In genomic region chr3:57073628-57074027, GRCh38 we compare ENCODE assay signal across 42 cellular contexts. TPM values are rescaled to one million over a fixed set of nuclear protein-coding genes. Genes with fewer than 3 reads are reported as not detected.
"Had no signal": no experiment of that assay in that cellular context is flagged by ENCODE, and none has a peak within 500 bp of the region (broad histone marks: within the 10 kb centered on the region; RNA-seq: fewer than 3 reads in every experiment).

No MANE protein-coding gene starts in this region.

- H3K36me3 ChIP-seq: adrenal gland, ascending aorta, brain microvascular endothelial cell, breast epithelium, cardiac muscle cell had no signal

- H3K4me3 ChIP-seq: adrenal gland, ascending aorta, body of pancreas, breast epithelium, cardiac muscle cell had no signal

- H3K4me1 ChIP-seq: breast epithelium had no signal

- DNase-seq: activated effector memory CD4-positive, alpha-beta T cell treated with anti-CD3 and anti-CD28 coated beads, Interleukin-2, amount 50 U/mL, for 16 hours; activated effector memory CD4-positive, alpha-beta T cell treated with Interleukin-2 at 50 U/mL for 16 hours; activated gamma-delta T cell; activated gamma-delta T cell treated with Interleukin-2 at 50 U/mL for 16 hours; activated naive CD4-positive, alpha-beta T cell; activated naive CD4-positive, alpha-beta T cell treated with anti-CD3 and anti-CD28 coated beads for 36 hours; activated naive CD4-positive, alpha-beta T cell treated with anti-CD3 and anti-CD28 coated beads, Interleukin-2, amount 10 ng/mL, durations not matched to agents 7 days and 5 days; activated naive CD4-positive, alpha-beta T cell treated with anti-CD3 and anti-CD28 coated beads, Interleukin-2, amount 50 U/mL, for 16 hours; activated naive CD4-positive, alpha-beta T cell treated with Interleukin-2 at 50 U/mL for 16 hours; activated naive CD8-positive, alpha-beta T cell treated with anti-CD3 and anti-CD28 coated beads for 36 hours; activated naive CD8-positive, alpha-beta T cell treated with anti-CD3 and anti-CD28 coated beads, Interleukin-2, amount 10 ng/mL, durations not matched to agents 7 days and 5 days; activated naive CD8-positive, alpha-beta T cell treated with anti-CD3 and anti-CD28 coated beads, Interleukin-2, amount 50 U/mL, for 24 hours; activated T-cell treated with anti-CD3 and anti-CD28 coated beads, Interleukin-2, amount 50 U/mL, for 4 hours; activated T-cell treated with anti-CD3 and anti-CD28 coated beads, Interleukin-2, amount 50 U/mL, for 48 hours; activated T-cell treated with anti-CD3 and anti-CD28 coated beads, Interleukin-2, amount 50 U/mL, for 72 hours; adrenal gland; amniotic stem cell; amygdala; anterior cingulate cortex; aorta; body of pancreas; brain microvascular endothelial cell; caudate nucleus; central memory CD4-positive, alpha-beta T cell; cerebellar nuclear complex had no signal

- ATAC-seq: activated naive CD4-positive, alpha-beta T cell treated with anti-CD3 and anti-CD28 coated beads, Interleukin-2, amount 50 U/mL, for 72 hours; activated naive CD8-positive, alpha-beta T cell treated with anti-CD3 and anti-CD28 coated beads, Interleukin-2, amount 50 U/mL, for 24 hours; activated T-cell treated with anti-CD3 and anti-CD28 coated beads, Interleukin-2, amount 50 U/mL, for 4 hours; activated T-cell treated with anti-CD3 and anti-CD28 coated beads, Interleukin-2, amount 50 U/mL, for 72 hours; activated T-helper 17 cell treated with anti-CD3 and anti-CD28 coated beads, Interleukin-2, amount 50 U/mL, for 72 hours; body of pancreas had no signal

- H3K27ac ChIP-seq: adrenal gland, ascending aorta, body of pancreas, brain microvascular endothelial cell, breast epithelium, cardiac muscle cell had no signal

- H3K4me1 Mint-ChIP-seq: activated naive CD4-positive, alpha-beta T cell treated with anti-CD3 and anti-CD28 coated beads, Interleukin-2, amount 50 U/mL, for 24 hours; activated T-helper 17 cell treated with anti-CD3 and anti-CD28 coated beads, Interleukin-2, amount 50 U/mL, for 72 hours; central memory CD8-positive, alpha-beta T cell had no signal

- H3K9me3 Mint-ChIP-seq: activated naive CD4-positive, alpha-beta T cell treated with anti-CD3 and anti-CD28 coated beads, Interleukin-2, amount 10 ng/mL, durations not matched to agents 7 days and 5 days; activated naive CD4-positive, alpha-beta T cell treated with anti-CD3 and anti-CD28 coated beads, Interleukin-2, amount 50 U/mL, for 24 hours; activated naive CD4-positive, alpha-beta T cell treated with anti-CD3 and anti-CD28 coated beads, Interleukin-2, amount 50 U/mL, for 72 hours; activated naive CD8-positive, alpha-beta T cell treated with anti-CD3 and anti-CD28 coated beads for 36 hours; activated naive CD8-positive, alpha-beta T cell treated with anti-CD3 and anti-CD28 coated beads, Interleukin-2, amount 10 ng/mL, durations not matched to agents 7 days and 5 days; activated naive CD8-positive, alpha-beta T cell treated with anti-CD3 and anti-CD28 coated beads, Interleukin-2, amount 50 U/mL, for 24 hours; activated T-cell treated with anti-CD3 and anti-CD28 coated beads, Interleukin-2, amount 50 U/mL, for 4 hours; activated T-cell treated with anti-CD3 and anti-CD28 coated beads, Interleukin-2, amount 50 U/mL, for 72 hours; activated T-helper 1 cell treated with anti-CD3 and anti-CD28 coated beads, Interleukin-12 subunit alpha, Interleukin-12 subunit beta, Interleukin-2, Interleukin-4 antibody, amounts not matched to agents 30 ng/mL and 10 ng/mL and 1 ng/mL, durations not matched to agents 14 hours and 24 hours and 36 hours; activated T-helper 17 cell treated with anti-CD3 and anti-CD28 coated beads, Interleukin-2, amount 50 U/mL, for 72 hours; activated T-helper 2 cell treated with anti-CD3 and anti-CD28 coated beads, Interferon-gamma antibody, Interleukin-2, Interleukin-4, amounts not matched to agents 10 μg/mL and 5 μg/mL and 100 μg/mL, durations not matched to agents 14 hours and 24 hours and 36 hours; central memory CD8-positive, alpha-beta T cell had no signal

- H3K4me3 Mint-ChIP-seq: activated naive CD4-positive, alpha-beta T cell treated with anti-CD3 and anti-CD28 coated beads for 36 hours; activated naive CD4-positive, alpha-beta T cell treated with anti-CD3 and anti-CD28 coated beads, Interleukin-2, amount 10 ng/mL, durations not matched to agents 7 days and 5 days; activated naive CD4-positive, alpha-beta T cell treated with anti-CD3 and anti-CD28 coated beads, Interleukin-2, amount 50 U/mL, for 24 hours; activated naive CD8-positive, alpha-beta T cell; activated naive CD8-positive, alpha-beta T cell treated with anti-CD3 and anti-CD28 coated beads for 36 hours; activated naive CD8-positive, alpha-beta T cell treated with anti-CD3 and anti-CD28 coated beads, Interleukin-2, amount 10 ng/mL, durations not matched to agents 7 days and 5 days; activated naive CD8-positive, alpha-beta T cell treated with anti-CD3 and anti-CD28 coated beads, Interleukin-2, amount 50 U/mL, for 24 hours; activated T-cell treated with anti-CD3 and anti-CD28 coated beads, Interleukin-2, amount 50 U/mL, for 4 hours; activated T-cell treated with anti-CD3 and anti-CD28 coated beads, Interleukin-2, amount 50 U/mL, for 72 hours; activated T-helper 1 cell treated with anti-CD3 and anti-CD28 coated beads, Interleukin-12 subunit alpha, Interleukin-12 subunit beta, Interleukin-2, Interleukin-4 antibody, amounts not matched to agents 30 ng/mL and 10 ng/mL and 1 ng/mL, durations not matched to agents 14 hours and 24 hours and 36 hours; activated T-helper 17 cell treated with anti-CD3 and anti-CD28 coated beads, Interleukin-2, amount 50 U/mL, for 72 hours; brain; central memory CD8-positive, alpha-beta T cell had no signal

- H3K27me3 ChIP-seq: adrenal gland, ascending aorta, body of pancreas, brain microvascular endothelial cell, breast epithelium, cardiac muscle cell had no signal

- FAIRE-seq: astrocyte, colon had no signal

- H3K9me3 ChIP-seq: adrenal gland, ascending aorta, body of pancreas, breast epithelium had no signal

- H3K36me3 Mint-ChIP-seq: activated naive CD4-positive, alpha-beta T cell treated with anti-CD3 and anti-CD28 coated beads, Interleukin-2, amount 10 ng/mL, durations not matched to agents 7 days and 5 days; activated naive CD4-positive, alpha-beta T cell treated with anti-CD3 and anti-CD28 coated beads, Interleukin-2, amount 50 U/mL, for 24 hours; activated naive CD4-positive, alpha-beta T cell treated with anti-CD3 and anti-CD28 coated beads, Interleukin-2, amount 50 U/mL, for 72 hours; activated naive CD8-positive, alpha-beta T cell; activated naive CD8-positive, alpha-beta T cell treated with anti-CD3 and anti-CD28 coated beads for 36 hours; activated naive CD8-positive, alpha-beta T cell treated with anti-CD3 and anti-CD28 coated beads, Interleukin-2, amount 10 ng/mL, durations not matched to agents 7 days and 5 days had no signal

- H3K27ac Mint-ChIP-seq: activated naive CD4-positive, alpha-beta T cell treated with anti-CD3 and anti-CD28 coated beads for 36 hours; activated naive CD4-positive, alpha-beta T cell treated with anti-CD3 and anti-CD28 coated beads, Interleukin-2, amount 10 ng/mL, durations not matched to agents 7 days and 5 days; activated naive CD4-positive, alpha-beta T cell treated with anti-CD3 and anti-CD28 coated beads, Interleukin-2, amount 50 U/mL, for 24 hours; activated naive CD4-positive, alpha-beta T cell treated with anti-CD3 and anti-CD28 coated beads, Interleukin-2, amount 50 U/mL, for 72 hours; activated naive CD8-positive, alpha-beta T cell; activated naive CD8-positive, alpha-beta T cell treated with anti-CD3 and anti-CD28 coated beads for 36 hours; activated naive CD8-positive, alpha-beta T cell treated with anti-CD3 and anti-CD28 coated beads, Interleukin-2, amount 10 ng/mL, durations not matched to agents 7 days and 5 days; activated naive CD8-positive, alpha-beta T cell treated with anti-CD3 and anti-CD28 coated beads, Interleukin-2, amount 50 U/mL, for 24 hours; activated T-cell treated with anti-CD3 and anti-CD28 coated beads, Interleukin-2, amount 50 U/mL, for 72 hours; activated T-helper 1 cell treated with anti-CD3 and anti-CD28 coated beads, Interleukin-12 subunit alpha, Interleukin-12 subunit beta, Interleukin-2, Interleukin-4 antibody, amounts not matched to agents 30 ng/mL and 10 ng/mL and 1 ng/mL, durations not matched to agents 14 hours and 24 hours and 36 hours; activated T-helper 17 cell treated with anti-CD3 and anti-CD28 coated beads, Interleukin-2, amount 50 U/mL, for 72 hours; activated T-helper 2 cell treated with anti-CD3 and anti-CD28 coated beads, Interferon-gamma antibody, Interleukin-2, Interleukin-4, amounts not matched to agents 10 μg/mL and 5 μg/mL and 100 μg/mL, durations not matched to agents 14 hours and 24 hours and 36 hours had no signal

RNA-seq across cellular contexts. Expression of gene SPATA12, which starts 13.2 kb away (rescaled TPM):
- total RNA-seq: activated naive CD4-positive, alpha-beta T cell treated with anti-CD3 and anti-CD28 coated beads for 36 hours; activated naive CD4-positive, alpha-beta T cell treated with anti-CD3 and anti-CD28 coated beads, Interleukin-2, amount 50 U/mL, for 72 hours; activated naive CD8-positive, alpha-beta T cell treated with anti-CD3 and anti-CD28 coated beads for 36 hours; activated naive CD8-positive, alpha-beta T cell treated with anti-CD3 and anti-CD28 coated beads, Interleukin-2, amount 10 ng/mL, durations not matched to agents 7 days and 5 days; activated T-cell treated with anti-CD3 and anti-CD28 coated beads, Interleukin-2, amount 50 U/mL, for 4 hours; activated T-cell treated with anti-CD3 and anti-CD28 coated beads, Interleukin-2, amount 50 U/mL, for 72 hours; activated T-helper 1 cell treated with anti-CD3 and anti-CD28 coated beads, Interleukin-12 subunit alpha, Interleukin-12 subunit beta, Interleukin-2, Interleukin-4 antibody, amounts not matched to agents 30 ng/mL and 10 ng/mL and 1 ng/mL, durations not matched to agents 14 hours and 24 hours and 36 hours; activated T-helper 17 cell treated with anti-CD3 and anti-CD28 coated beads, Interleukin-2, amount 50 U/mL, for 72 hours; activated T-helper 2 cell treated with anti-CD3 and anti-CD28 coated beads, Interferon-gamma antibody, Interleukin-2, Interleukin-4, amounts not matched to agents 10 μg/mL and 5 μg/mL and 100 μg/mL, durations not matched to agents 14 hours and 24 hours and 36 hours; aorta; ascending aorta; astrocyte; body of pancreas; bronchial epithelial cell; cardiac muscle cell; cardiac septum; cerebellum; chondrocyte had no signal
- polyA plus RNA-seq: aorta, cardiac muscle cell had no signal
